1 cellular context compared by ENCODE assay signal in the genomic region with DNA sequence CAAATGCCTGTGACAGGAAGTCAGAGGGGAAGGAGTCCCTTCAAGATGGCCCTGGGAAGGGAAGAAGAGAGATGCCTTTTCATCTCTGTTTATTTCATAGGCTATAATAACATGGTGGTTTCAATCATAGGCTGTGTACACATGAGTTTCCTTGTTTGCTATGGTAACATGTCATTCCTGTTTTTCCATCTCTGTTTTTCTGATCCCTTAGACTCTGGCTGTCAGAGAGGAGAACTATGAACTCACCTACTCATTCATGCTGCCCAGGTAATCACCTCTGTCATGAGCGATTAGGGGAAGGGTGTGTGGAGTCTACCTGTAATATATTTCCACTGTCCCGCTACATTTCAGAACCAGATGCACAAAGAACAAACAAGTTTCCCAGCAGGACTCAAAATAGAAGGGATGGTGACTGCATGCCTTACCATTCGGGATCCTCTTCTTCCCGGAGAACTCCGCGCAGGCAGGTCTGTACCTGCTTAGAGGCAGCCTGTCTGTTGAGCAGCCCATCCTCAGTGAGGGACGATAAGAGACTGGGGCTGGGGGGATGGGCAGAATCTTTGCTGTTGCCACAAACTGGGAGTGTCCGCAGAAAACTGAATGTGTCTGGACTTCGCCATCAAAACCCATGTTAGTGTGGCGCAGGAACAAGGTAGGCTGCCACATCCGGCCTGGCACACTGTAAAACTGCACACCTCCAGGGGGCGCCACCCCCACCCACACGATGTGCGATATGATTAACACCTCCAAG.
TF ChIP-seq lines count a peak whose summit lies in the region.

No MANE protein-coding gene starts in this region.

TF ChIP-seq in A549, 52 proteins besides CTCF, POLR2A, EP300 and RAD21 (continued from another document):
- TF ChIP-seq REST (IDR thresholded peaks at IDR 0.05): no peak
- no peak for TF ChIP-seq TFCP2L1 (CRISPR knock-in tag; IDR thresholded peaks at IDR 0.05)
- TF ChIP-seq JUN (IDR thresholded peaks at IDR 0.05): no peak
- no peak for TF ChIP-seq ZFP36 (IDR thresholded peaks at IDR 0.05; ENCODE audit: borderline replicate concordance, partially characterized antibody)
- no peak for TF ChIP-seq E2F6 (IDR thresholded peaks at IDR 0.05; ENCODE audit: borderline replicate concordance, low read depth)
- TF ChIP-seq RFX5 (IDR thresholded peaks at IDR 0.05): no peak
